ENCODE assay signal across 1 cellular context in the genomic region with DNA sequence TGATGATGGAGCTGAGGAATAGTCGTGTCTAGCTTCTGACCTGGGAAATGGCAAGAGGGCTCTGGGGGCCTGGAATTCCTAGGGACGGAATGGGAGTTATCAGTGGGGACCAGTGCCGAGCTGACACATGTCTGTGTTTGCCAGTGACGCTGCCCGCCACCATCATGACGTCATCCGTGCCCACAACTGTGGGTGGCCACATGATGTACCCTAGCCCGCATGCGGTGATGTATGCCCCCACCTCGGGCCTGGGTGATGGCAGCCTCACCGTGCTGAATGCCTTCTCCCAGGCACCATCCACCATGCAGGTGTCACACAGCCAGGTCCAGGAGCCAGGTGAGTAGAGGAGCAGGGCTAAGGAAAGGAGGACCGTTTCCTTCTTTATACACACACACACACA.
TF ChIP-seq lines count a peak whose summit lies in the region.

No MANE protein-coding gene starts in this region.

TF ChIP-seq in SK-N-SH, 30 proteins besides CTCF, POLR2A, EP300 and RAD21 (continued from another document):
- TF ChIP-seq CHD2 (IDR thresholded peaks at IDR 0.05; ENCODE audit: low read length, partially characterized antibody): no peak
- TF ChIP-seq GATA2 (CRISPR knock-in tag; IDR thresholded peaks at IDR 0.05): no peak
- TF ChIP-seq, protein P1, sequence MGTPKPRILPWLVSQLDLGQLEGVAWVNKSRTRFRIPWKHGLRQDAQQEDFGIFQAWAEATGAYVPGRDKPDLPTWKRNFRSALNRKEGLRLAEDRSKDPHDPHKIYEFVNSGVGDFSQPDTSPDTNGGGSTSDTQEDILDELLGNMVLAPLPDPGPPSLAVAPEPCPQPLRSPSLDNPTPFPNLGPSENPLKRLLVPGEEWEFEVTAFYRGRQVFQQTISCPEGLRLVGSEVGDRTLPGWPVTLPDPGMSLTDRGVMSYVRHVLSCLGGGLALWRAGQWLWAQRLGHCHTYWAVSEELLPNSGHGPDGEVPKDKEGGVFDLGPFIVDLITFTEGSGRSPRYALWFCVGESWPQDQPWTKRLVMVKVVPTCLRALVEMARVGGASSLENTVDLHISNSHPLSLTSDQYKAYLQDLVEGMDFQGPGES (IDR thresholded peaks at IDR 0.05; ENCODE audit: low read depth, low read length): no peak
- no peak for TF ChIP-seq MXI1 (IDR thresholded peaks at IDR 0.05; ENCODE audit: low read depth, low read length)
- TF ChIP-seq RXRA (IDR thresholded peaks at IDR 0.05; ENCODE audit: borderline replicate concordance, low read depth): no peak
- TF ChIP-seq JUND (IDR thresholded peaks at IDR 0.05): no peak
